ENCODE assay signal across 8 cellular contexts in the genomic region with DNA sequence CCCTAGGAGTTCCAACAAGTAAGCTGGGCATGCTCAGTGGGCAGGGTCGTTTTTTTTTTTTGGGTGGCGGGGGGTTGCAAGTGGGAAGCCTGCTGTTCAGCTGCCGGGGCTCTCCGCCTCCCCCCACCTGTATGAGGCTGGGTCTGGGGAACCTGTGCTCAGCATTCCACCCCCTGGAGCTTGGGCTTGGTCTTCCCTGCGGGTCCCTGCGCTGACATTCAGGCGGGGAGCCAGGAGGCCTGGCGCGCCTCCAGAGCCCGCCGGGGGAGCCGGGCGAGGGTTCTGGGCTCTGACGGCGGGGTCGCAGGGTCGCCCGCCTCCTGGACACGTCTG. TPM values are rescaled to one million over a fixed set of nuclear protein-coding genes. Genes with fewer than 3 reads are reported as not detected.
DNase-seq lines count a peak whose midpoint lies in the region; ATAC-seq and TF ChIP-seq lines count a peak whose summit lies in the region.

No MANE protein-coding gene starts in this region.

- no peaks in the 10 kb centered on the region for H3K27me3 Mint-ChIP-seq in activated T-cell treated with anti-CD3 and anti-CD28 coated beads, Interleukin-2, amount 50 U/mL, for 4 hours (ENCODE audit: low read depth)

- no peak overlapping the region for H3K9ac ChIP-seq in SU-DHL-6 (ENCODE audit: low read length)

- H3K4me3 ChIP-seq in SU-DHL-6 (ENCODE audit: insufficient read depth, low read length, poor library complexity, severe bottlenecking) (no peak overlapping the region), psoas muscle (peak overlapping the region; percentile 86)

- no peak for TF ChIP-seq CTCF in SU-DHL-6 (IDR thresholded peaks at IDR 0.05; ENCODE audit: insufficient read depth, low read length, poor library complexity, severe bottlenecking)
- no peak for TF ChIP-seq CTCF in foreskin keratinocyte (conservative IDR thresholded peaks at IDR 0.05)
- TF ChIP-seq CTCF in psoas muscle (IDR thresholded peaks at IDR 0.05): no peak

- H3K36me3 ChIP-seq in SU-DHL-6 (ENCODE audit: low read length): no peaks in the 10 kb centered on the region
- H3K36me3 ChIP-seq in psoas muscle (ENCODE audit: insufficient read depth in 1 of 2, low read depth in 1 of 2): no peaks in the 10 kb centered on the region

- H3K79me2 ChIP-seq in SU-DHL-6 (ENCODE audit: insufficient read depth, low read length): no peaks in the 10 kb centered on the region

- no peak for DNase-seq in activated T-cell treated with anti-CD3 and anti-CD28 coated beads, Interleukin-2, amount 50 U/mL, for 4 hours
- DNase-seq in activated T-cell treated with anti-CD3 and anti-CD28 coated beads, Interleukin-2, amount 50 U/mL, for 1 hour: no peak
- DNase-seq in foreskin keratinocyte: no peak
- DNase-seq in psoas muscle: no peak
- no peak for DNase-seq in posterior vena cava (ENCODE audit: low spot score)
- DNase-seq in NCI-H2227 treated with DMSO at 0.1 percent for 48 hours (lab: John Stamatoyannopoulos, UW): no peak
- no peak for DNase-seq in stimulated activated naive CD4-positive, alpha-beta T cell treated with Interleukin-2 at 50 U/mL for 16 hours (lab: John Stamatoyannopoulos, UW)

- peak overlapping the region; percentile 98 for H3K4me3 Mint-ChIP-seq in activated T-cell treated with anti-CD3 and anti-CD28 coated beads, Interleukin-2, amount 50 U/mL, for 4 hours

- H3K27ac ChIP-seq in SU-DHL-6 (ENCODE audit: low read depth, low read length) (no peak overlapping the region), foreskin keratinocyte (peak overlapping the region; percentile 67), psoas muscle (peak overlapping the region; percentile 100)

- 1 to 5% (median 2%) methylated on average over 16 to 19 of the region's 19 CpGs for WGBS in psoas muscle, 3 donors

- no peaks in the 10 kb centered on the region for H3K27me3 ChIP-seq in SU-DHL-6 (ENCODE audit: low read length)
- H3K27me3 ChIP-seq in foreskin keratinocyte: no peaks in the 10 kb centered on the region
- H3K27me3 ChIP-seq in psoas muscle (ENCODE audit: insufficient read depth in 3 of 3, low read length in 2 of 3): no peaks in the 10 kb centered on the region

- no peak overlapping the region for H3K4me2 ChIP-seq in SU-DHL-6 (ENCODE audit: low read depth, low read length, poor library complexity, severe bottlenecking)

- H3K4me1 Mint-ChIP-seq in activated T-cell treated with anti-CD3 and anti-CD28 coated beads, Interleukin-2, amount 50 U/mL, for 4 hours (ENCODE audit: low read depth): peaks cover 43% of the 10 kb centered on the region

- intact Hi-C loops in psoas muscle (cut with DNase I) (loop anchor here in 1 of 2 donors (5.0 kb wide), 2 partner anchors 33 to 93 kb away; no protein-coding TSS in a partner anchor), posterior vena cava (cut with DNase I) (no loop called here)

- H3K9me3 ChIP-seq in SU-DHL-6 (ENCODE audit: insufficient read depth, low read length) (no peaks in the 10 kb centered on the region), psoas muscle (no peaks in the 10 kb centered on the region)

- no peaks in the 10 kb centered on the region for H3K9me2 ChIP-seq in SU-DHL-6 (replicated peaks; ENCODE audit: insufficient read depth, low read length)

- H3F3A ChIP-seq in SU-DHL-6 (ENCODE audit: insufficient read depth): no peaks in the 10 kb centered on the region

- ATAC-seq in activated T-cell treated with anti-CD3 and anti-CD28 coated beads, Interleukin-2, amount 50 U/mL, for 4 hours: no peak
- ATAC-seq in foreskin keratinocyte (no peak), psoas muscle (peak in 2 of 4 donors; percentile 26 to 48)

- no peaks in the 10 kb centered on the region for H4K20me1 ChIP-seq in SU-DHL-6 (ENCODE audit: low read depth, low read length)

- H2AFZ ChIP-seq in SU-DHL-6 (ENCODE audit: low read depth, low read length, severe bottlenecking): peak overlapping the region; percentile 86

- peaks cover 4% of the 10 kb centered on the region for H3K36me3 Mint-ChIP-seq in activated T-cell treated with anti-CD3 and anti-CD28 coated beads, Interleukin-2, amount 50 U/mL, for 4 hours (ENCODE audit: insufficient read depth)

- H3K9me3 Mint-ChIP-seq in activated T-cell treated with anti-CD3 and anti-CD28 coated beads, Interleukin-2, amount 50 U/mL, for 4 hours: no peaks in the 10 kb centered on the region

- H3K4me1 ChIP-seq in foreskin keratinocyte (peaks cover 22% of the 10 kb centered on the region), psoas muscle (peaks cover 59% of the 10 kb centered on the region)

RNA-seq across cellular contexts. Expression of gene GPD2, which starts 0.8 kb away (rescaled TPM):
- 10 to 100 TPM; 20.7 to 21.1 (median 21.0) TPM for total RNA-seq in activated T-cell treated with anti-CD3 and anti-CD28 coated beads, Interleukin-2, amount 50 U/mL, for 4 hours
- total RNA-seq in foreskin keratinocyte: 55.8 and 66.5 TPM in 2 replicates
- 7.4 and 11.6 TPM in 2 replicates for polyA plus RNA-seq in foreskin keratinocyte
- total RNA-seq in psoas muscle: 10 to 100 TPM; 16.3 to 86.6 (median 35.8) TPM
- polyA plus RNA-seq in psoas muscle: 10 to 100 TPM in 1 of 3 donors, 1 to 10 TPM in 2; 6.3 to 24.0 (median 8.6) TPM
- 10 to 100 TPM; 14.8 to 16.6 TPM for total RNA-seq in posterior vena cava
